Comparison of ENCODE assay signal across 8 cellular contexts in the genomic region with DNA sequence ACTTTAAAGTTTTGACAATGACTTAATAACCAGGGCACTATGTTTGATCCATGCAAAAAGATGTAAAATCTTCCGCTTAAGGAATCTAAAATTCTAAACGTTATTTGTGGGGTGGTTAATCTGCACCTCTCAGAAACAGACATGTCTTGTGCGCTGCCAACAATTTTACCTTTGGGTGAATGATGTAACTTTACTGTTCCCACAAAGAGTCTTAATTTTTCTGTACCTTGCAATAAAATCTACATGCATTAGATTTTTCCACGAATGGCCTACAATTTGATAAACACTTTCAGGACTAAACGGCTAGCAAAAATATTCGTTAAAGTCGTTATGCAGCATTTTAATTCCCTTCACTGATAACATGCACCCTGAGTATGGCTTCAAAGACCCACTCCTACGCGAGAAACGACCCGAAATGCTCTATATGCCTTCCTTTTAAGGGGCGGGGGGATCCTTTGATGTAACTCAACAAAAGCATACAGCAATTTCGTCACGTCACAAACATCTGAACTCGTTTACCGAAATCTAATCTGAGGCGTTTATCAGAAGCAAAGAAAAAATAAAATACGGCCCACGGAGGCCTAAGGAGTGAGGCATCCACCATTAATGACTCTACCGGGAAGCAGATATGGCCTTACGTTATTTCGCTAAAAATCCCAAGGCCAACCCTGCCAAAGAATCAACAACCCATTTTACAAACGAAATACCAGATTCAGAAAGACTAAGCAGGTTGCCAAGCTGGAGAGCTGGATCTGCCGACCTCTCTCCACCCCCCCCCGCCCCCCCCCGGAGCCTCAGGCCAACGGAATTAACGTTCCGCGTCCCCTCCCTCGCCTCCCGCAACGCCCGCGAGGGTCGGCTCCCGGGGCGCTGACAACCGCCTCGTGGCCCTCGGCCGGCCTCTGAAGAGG. TPM values are rescaled to one million over a fixed set of nuclear protein-coding genes. Genes with fewer than 3 reads are reported as not detected.
A peak's percentile ranks its signal among the peaks of the same experiment; 100 is the strongest.
DNase-seq lines count a peak whose midpoint lies in the region; ATAC-seq and TF ChIP-seq lines count a peak whose summit lies in the region.

No MANE protein-coding gene starts in this region.

- no peaks in the 10 kb centered on the region for H3K9me3 Mint-ChIP-seq in MCF 10A (ENCODE audit: unreplicated experiment)
- no peaks in the 10 kb centered on the region for H3K9me3 Mint-ChIP-seq in stimulated activated naive B cell treated with anti-CD40 and anti-IgM and Interleukin-4, amounts not matched to agents 10 μg/mL and 1 μg/mL and 100 μg/mL, for 72 hours

- peaks cover 37% of the 10 kb centered on the region for H3K36me3 Mint-ChIP-seq in MCF 10A (ENCODE audit: insufficient read depth, unreplicated experiment)
- peaks cover 8 to 20% of the 10 kb centered on the region in 2 donors for H3K36me3 Mint-ChIP-seq in stimulated activated naive B cell treated with anti-CD40 and anti-IgM and Interleukin-4, amounts not matched to agents 10 μg/mL and 1 μg/mL and 100 μg/mL, for 72 hours

- peak; percentile 3 to 20 for ATAC-seq in stimulated activated naive B cell treated with anti-CD40 and anti-IgM and Interleukin-4, amounts not matched to agents 10 μg/mL and 1 μg/mL and 100 μg/mL, for 72 hours (replicated peaks)
- ATAC-seq in GM18873 (IDR thresholded peaks at IDR 0.05; ENCODE audit: low FRiP score, unreplicated experiment) = no peak

- BruUV-seq in MCF 10A (replicated peaks; lab: Mats Ljungman, UMichigan) = TSS peak; percentile 57

- H3K4me3 ChIP-seq in HFF-Myc (replicated peaks; ENCODE audit: low read depth, low read length) (peak overlapping the region; percentile 84), Peyer's patch (peak overlapping the region; percentile 76 to 85 (median 79)), kidney epithelial cell (ENCODE audit: low read depth, low read length) (peak overlapping the region; percentile 81)

- CTCF ChIA-PET in MCF 10A (lab: Yijun Ruan, JAX) = no interaction called here

- intact Hi-C loops in MCF 10A (cut with micrococcal nuclease) = loop anchor here (1.0 kb wide), 1 partner anchor 275 kb away; no protein-coding TSS in a partner anchor

- H3K27me3 Mint-ChIP-seq in MCF 10A (ENCODE audit: insufficient read depth, unreplicated experiment) = no peaks in the 10 kb centered on the region
- no peaks in the 10 kb centered on the region for H3K27me3 Mint-ChIP-seq in stimulated activated naive B cell treated with anti-CD40 and anti-IgM and Interleukin-4, amounts not matched to agents 10 μg/mL and 1 μg/mL and 100 μg/mL, for 72 hours

- H3K27me3 ChIP-seq in Peyer's patch (no peaks in the 10 kb centered on the region), kidney epithelial cell (ENCODE audit: control insufficient read depth, insufficient read depth, low read length) (no peaks in the 10 kb centered on the region)

- peak overlapping the region; percentile 92 to 98 (median 95) for H3K27ac ChIP-seq in Peyer's patch

- no peaks in the 10 kb centered on the region for H3K9me3 ChIP-seq in Peyer's patch

- peaks cover 28% of the 10 kb centered on the region for H3K4me1 Mint-ChIP-seq in MCF 10A (ENCODE audit: insufficient read depth, unreplicated experiment)
- H3K4me1 Mint-ChIP-seq in stimulated activated naive B cell treated with anti-CD40 and anti-IgM and Interleukin-4, amounts not matched to agents 10 μg/mL and 1 μg/mL and 100 μg/mL, for 72 hours = peaks cover 16 to 17% of the 10 kb centered on the region in 2 donors

- H3K4me1 ChIP-seq in Peyer's patch = peaks cover 0 to 29% (median 6%) of the 10 kb centered on the region in 4 donors

- peak overlapping the region; percentile 99 for H3K27ac Mint-ChIP-seq in MCF 10A (ENCODE audit: low read depth, unreplicated experiment)
- H3K27ac Mint-ChIP-seq in stimulated activated naive B cell treated with anti-CD40 and anti-IgM and Interleukin-4, amounts not matched to agents 10 μg/mL and 1 μg/mL and 100 μg/mL, for 72 hours = peak overlapping the region; percentile 100

- POLR2A ChIA-PET in MCF 10A (lab: Yijun Ruan, JAX) = interaction anchor here (0.6 to 1.8 kb wide), 4 partner anchors 13 to 134 kb away, joined by 3 to 12 read pairs (median 4); a partner anchor contains a TSS

- peak; percentile 6 for DNase-seq in EL
- DNase-seq in HFF-Myc (ENCODE audit: extremely low read depth, low read depth) = no peak
- no peak for DNase-seq in Peyer's patch
- peak; percentile 34 for DNase-seq in MCF 10A (ENCODE audit: unreplicated experiment)
- DNase-seq in kidney epithelial cell (ENCODE audit: low read depth) = no peak
- DNase-seq in stimulated activated naive B cell treated with anti-CD40 and anti-IgM and Interleukin-4, amounts not matched to agents 10 μg/mL and 1 μg/mL and 100 μg/mL, for 72 hours = no peak
- no peak for DNase-seq in inferior parietal cortex (ENCODE audit: extremely low spot score)

- no peak for TF ChIP-seq POLR2A in Peyer's patch (IDR thresholded peaks at IDR 0.05)

- peaks cover 0 to 24% (median 0%) of the 10 kb centered on the region in 3 donors for H3K36me3 ChIP-seq in Peyer's patch
- no peaks in the 10 kb centered on the region for H3K36me3 ChIP-seq in kidney epithelial cell (ENCODE audit: control insufficient read depth, insufficient read depth, low read length)

- TF ChIP-seq CTCF in HFF-Myc (IDR thresholded peaks at IDR 0.05; ENCODE audit: low read depth, low read length, missing control alignments) (no peak), Peyer's patch (IDR thresholded peaks at IDR 0.05) (no peak), MCF 10A (IDR thresholded peaks at IDR 0.05; ENCODE audit: unreplicated experiment) (no peak), kidney epithelial cell (IDR thresholded peaks at IDR 0.05; ENCODE audit: insufficient read depth, low read length, poor library complexity, severe bottlenecking) (no peak)

- peak overlapping the region; percentile 79 for H3K4me3 Mint-ChIP-seq in MCF 10A (ENCODE audit: unreplicated experiment)
- peak overlapping the region; percentile 91 to 94 for H3K4me3 Mint-ChIP-seq in stimulated activated naive B cell treated with anti-CD40 and anti-IgM and Interleukin-4, amounts not matched to agents 10 μg/mL and 1 μg/mL and 100 μg/mL, for 72 hours

RNA-seq across cellular contexts. Expression of a gene that starts 0.6 kb away (rescaled TPM):
- total RNA-seq in Peyer's patch (10 to 100 TPM in 2 of 4 donors, 1 to 10 TPM in 2; 5.0 to 31.0 (median 10.9) TPM), MCF 10A (2022) (52.4 and 64.3 TPM in 2 replicates), kidney epithelial cell (19.5 and 25.9 TPM in 2 replicates)

RNA-seq across cellular contexts. Expression of a gene that starts 0.6 kb away (rescaled TPM):
- total RNA-seq in Peyer's patch (10 to 100 TPM; 27.1 to 37.1 (median 32.9) TPM), MCF 10A (2022) (116 and 149 TPM in 2 replicates), kidney epithelial cell (66.9 and 67.2 TPM in 2 replicates)

RNA-seq across cellular contexts. Expression of a gene that starts 0.9 kb away (rescaled TPM):
- total RNA-seq in Peyer's patch (10 to 100 TPM in 3 of 4 donors, 1 to 10 TPM in 1; 7.3 to 47.0 (median 21.7) TPM), MCF 10A (2022) (21.9 and 25.9 TPM in 2 replicates), kidney epithelial cell (25.9 and 26.0 TPM in 2 replicates)

RNA-seq across cellular contexts. Expression of a gene that starts 36.1 kb away (rescaled TPM):
- total RNA-seq in Peyer's patch (10 to 100 TPM; 14.0 to 23.9 (median 19.6) TPM), MCF 10A (2022) (7.0 and 11.9 TPM in 2 replicates), kidney epithelial cell (7.5 and 9.4 TPM in 2 replicates)

RNA-seq across cellular contexts. Expression of a gene that starts 46.2 kb away (rescaled TPM):
- total RNA-seq in Peyer's patch = 10 to 100 TPM in 3 of 4 donors, 1 to 10 TPM in 1; 9.1 to 67.3 (median 46.3) TPM
- total RNA-seq in MCF 10A (2022) = 19.4 and 21.8 TPM in 2 replicates
- 27.6 and 28.6 TPM in 2 replicates for total RNA-seq in kidney epithelial cell

Comparison
In these comparisons a context has a peak if more than half of its experiments do, and no peak if none do; other contexts are left out.
1. DNase-seq: peak in EL (single experiment) and MCF 10A (single experiment); none in HFF-Myc (single experiment), Peyer's patch (0 of 3), kidney epithelial cell (single experiment), stimulated activated naive B cell treated with anti-CD40 and anti-IgM and Interleukin-4, amounts not matched to agents 10 μg/mL and 1 μg/mL and 100 μg/mL, for 72 hours (single experiment) and inferior parietal cortex (single experiment).
2. Peak in every context shown above with its lines, with median percentiles within 50 percentile points of each other: H3K4me3 ChIP-seq.